8 cellular contexts compared by ENCODE assay signal in the genomic region with DNA sequence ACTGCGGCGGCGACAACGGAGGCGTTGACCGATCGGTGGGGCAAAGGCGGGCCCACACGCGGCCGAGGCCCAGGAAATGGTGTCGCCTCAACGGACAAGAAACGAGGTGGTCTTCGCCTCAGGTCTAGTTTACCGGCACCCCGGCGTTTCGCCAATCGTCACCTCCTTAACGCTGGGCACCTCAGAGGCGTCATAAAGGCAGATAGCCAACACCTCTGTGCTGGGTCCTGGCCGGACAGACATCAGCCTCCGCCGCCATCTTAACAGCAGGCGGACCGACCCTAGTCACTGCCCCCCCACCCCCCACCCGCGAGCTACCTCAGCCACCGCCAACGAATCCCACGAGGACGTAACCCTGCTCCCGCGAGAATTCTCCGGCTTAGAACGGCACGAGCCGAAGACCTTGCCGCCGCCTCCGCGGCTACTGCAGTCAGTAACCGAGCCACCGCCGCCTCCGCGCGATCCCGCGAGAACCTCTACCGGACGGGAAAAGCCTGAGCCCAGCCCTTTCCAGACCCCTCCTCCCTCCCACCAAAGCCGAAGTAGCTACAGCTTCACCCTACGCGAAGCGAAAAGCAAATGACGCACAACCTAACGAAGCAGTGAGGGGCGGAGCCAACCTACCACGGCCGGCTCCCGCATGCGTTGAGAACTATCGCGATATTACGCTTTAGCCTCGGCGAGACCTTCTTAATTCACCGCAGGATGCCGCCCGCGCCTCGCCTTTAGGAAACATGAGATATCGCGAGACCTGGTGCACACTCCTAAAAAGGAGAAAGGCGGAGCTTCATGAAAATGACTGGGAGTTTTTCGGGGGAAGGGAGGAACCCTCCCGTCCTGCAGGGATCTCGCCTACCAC. TPM values are rescaled to one million over a fixed set of nuclear protein-coding genes. Genes with fewer than 3 reads are reported as not detected.
DNase-seq lines count a peak whose midpoint lies in the region; ATAC-seq and TF ChIP-seq lines count a peak whose summit lies in the region.

No MANE protein-coding gene starts in this region.

- H3K4me1 ChIP-seq in BE2C (no peaks in the 10 kb centered on the region), colonic mucosa (no peaks in the 10 kb centered on the region)

- TF ChIP-seq CTCF in BE2C (IDR thresholded peaks at IDR 0.05; ENCODE audit: low read depth, low read length) (no peak), colonic mucosa (IDR thresholded peaks at IDR 0.05) (no peak)

- ATAC-seq in GM19324 (IDR thresholded peaks at IDR 0.05; ENCODE audit: low FRiP score, unreplicated experiment) (peak; percentile 75), HG03460 (IDR thresholded peaks at IDR 0.05; ENCODE audit: unreplicated experiment) (peak; percentile 46)

- H3K9me3 ChIP-seq in BE2C (no peaks in the 10 kb centered on the region), colonic mucosa (no peaks in the 10 kb centered on the region)

- H3K36me3 ChIP-seq in BE2C (peaks cover 21% of the 10 kb centered on the region), colonic mucosa (no peaks in the 10 kb centered on the region)

- intact Hi-C loops in colonic mucosa (cut with DNase I), result no loop called here

- H3K27me3 ChIP-seq in BE2C (no peaks in the 10 kb centered on the region), colonic mucosa (no peaks in the 10 kb centered on the region)

- H3K4me3 ChIP-seq in BE2C (ENCODE audit: low read depth, low read length) (peak overlapping the region; percentile 66), colonic mucosa (peak overlapping the region; percentile 51)

- H3K27ac ChIP-seq in colonic mucosa, result peak overlapping the region; percentile 81

- peak; percentile 93 for DNase-seq in BE2C
- DNase-seq in NCI-H524 treated with DMSO at 0.1 percent for 48 hours (lab: John Stamatoyannopoulos, UW), result peak; percentile 97
- DNase-seq in activated CD4-positive, alpha-beta T cell treated with anti-CD3 and anti-CD28 coated beads for 48 hours, result peak; percentile 91
- DNase-seq in colonic mucosa, result peak; percentile 91
- DNase-seq in kidney tubule cell (ENCODE audit: low spot score), result peak; percentile 98
- peak; percentile 64 to 80 for DNase-seq in stimulated activated CD4-positive, alpha-beta T cell treated with anti-CD3 and anti-CD28 coated beads, Interleukin-1b, Interleukin-23, amount 100 ng/mL, for 1 hour (ENCODE audit: low read depth in 2 of 2)

- peak overlapping the region; percentile 71 to 73 for H3K9ac ChIP-seq in colonic mucosa (ENCODE audit: low read depth in 2 of 2, low read length in 2 of 2)

RNA-seq across cellular contexts. Expression of a gene that starts 2.7 kb away (rescaled TPM):
- polyA plus RNA-seq in BE2C (2012; ENCODE audit: insufficient read depth, insufficient read length, low read depth), result 105 TPM
- 100 to 1,000 TPM; 116 to 169 TPM for total RNA-seq in colonic mucosa

Comparison
In these comparisons a context has a peak if more than half of its experiments do, and no peak if none do; other contexts are left out.
1. Peak in every context shown above with its lines: DNase-seq, ATAC-seq, H3K4me3 ChIP-seq and H3K27ac ChIP-seq.